Comparison of ENCODE assay signal across 8 cellular contexts in genomic region chr19:44304659-44305193, GRCh38. TPM values are rescaled to one million over a fixed set of nuclear protein-coding genes. Genes with fewer than 3 reads are reported as not detected.
A peak's percentile ranks its signal among the peaks of the same experiment; 100 is the strongest.
DNase-seq lines count a peak whose midpoint lies in the region; ATAC-seq, FAIRE-seq and TF ChIP-seq lines count a peak whose summit lies in the region.

TSS of gene ZNF235 (minus strand) at chr19:44305025. CDS start at chr19:44303404, 1,621 bp downstream.

- H2AFZ ChIP-seq in smooth muscle cell (ENCODE audit: low read depth), result peak within 1 kb of the TSS; percentile 71

- peak; percentile 85 for ATAC-seq in GM18858 (IDR thresholded peaks at IDR 0.05; ENCODE audit: unreplicated experiment)
- peak; percentile 94 for ATAC-seq in HG03095 (IDR thresholded peaks at IDR 0.05; ENCODE audit: unreplicated experiment)

- no peaks in the 10 kb centered on the region for H3K27me3 ChIP-seq in smooth muscle cell (ENCODE audit: low read depth)

- peak; percentile 97 for FAIRE-seq in A204.1 (lab: Jason Lieb, UNC)

- peaks cover 18 to 28% (median 24%) of the 10 kb centered on the region in 3 donors for H3K36me3 Mint-ChIP-seq in immature natural killer cell

- peak within 1 kb of the TSS; percentile 84 for H3K4me2 ChIP-seq in smooth muscle cell

- no peaks in the 10 kb centered on the region for H3K79me2 ChIP-seq in smooth muscle cell (ENCODE audit: low read depth)

- peaks cover 0 to 5% (median 1%) of the 10 kb centered on the region in 3 donors for H3K27me3 Mint-ChIP-seq in immature natural killer cell (ENCODE audit: low read depth in 3 of 3)

- H3K27ac ChIP-seq in smooth muscle cell (ENCODE audit: low read depth), result peak within 1 kb of the TSS; percentile 74

- under 1% methylated on average over 30 of the region's 31 CpGs for WGBS in smooth muscle cell (ENCODE audit: low lambda C conversion rate)

- peaks cover 5% of the 10 kb centered on the region for H3F3A ChIP-seq in smooth muscle cell (ENCODE audit: low read depth)

- H3K9me3 ChIP-seq in smooth muscle cell (replicated peaks; ENCODE audit: low read depth), result no peaks in the 10 kb centered on the region

- no peaks in the 10 kb centered on the region for H3K36me3 ChIP-seq in smooth muscle cell (ENCODE audit: low read depth)

- no peaks in the 10 kb centered on the region for H4K20me1 ChIP-seq in smooth muscle cell (ENCODE audit: low read depth)

- H3K4me3 ChIP-seq in WI38 (ENCODE audit: low read depth, low read length) (peak within 1 kb of the TSS; percentile 89), smooth muscle cell (peak within 1 kb of the TSS; percentile 61)

- peak within 1 kb of the TSS; percentile 41 for H3K9ac ChIP-seq in smooth muscle cell (ENCODE audit: low read depth)

- peak within 1 kb of the TSS; percentile 72 to 85 (median 85) for H3K27ac Mint-ChIP-seq in immature natural killer cell

- peaks cover 25 to 29% of the 10 kb centered on the region in 2 donors for H3K4me1 Mint-ChIP-seq in immature natural killer cell

- H3K4me1 ChIP-seq in smooth muscle cell (ENCODE audit: low read depth), result peaks cover 9% of the 10 kb centered on the region

- peaks cover 0 to 9% (median 2%) of the 10 kb centered on the region in 6 donors for H3K9me3 Mint-ChIP-seq in immature natural killer cell

- TF ChIP-seq CTCF in WI38 (IDR thresholded peaks at IDR 0.05; ENCODE audit: low read depth, low read length), result no peak
- no peak for TF ChIP-seq CTCF in smooth muscle cell (IDR thresholded peaks at IDR 0.05; ENCODE audit: borderline replicate concordance, insufficient read depth, poor library complexity, severe bottlenecking)

- peak within 1 kb of the TSS; percentile 93 to 96 (median 95) for H3K4me3 Mint-ChIP-seq in immature natural killer cell

- peak; percentile 82 for DNase-seq in NCI-H2171 (lab: John Stamatoyannopoulos, UW)
- peak; percentile 61 for DNase-seq in central memory CD4-positive, alpha-beta T cell
- peak; percentile 58 to 76 (median 70) for DNase-seq in immature natural killer cell
- DNase-seq in smooth muscle cell (lab: John Stamatoyannopoulos, UW; ENCODE audit: unreplicated experiment), result peak; percentile 52

RNA-seq across cellular contexts. Expression of gene ZNF235, which starts in this region (rescaled TPM):
- polyA plus RNA-seq in immature natural killer cell, result 1 to 10 TPM; 1.3 to 1.8 (median 1.6) TPM
- 0.85 and 5.5 TPM in 2 replicates for total RNA-seq in smooth muscle cell
- polyA plus RNA-seq in smooth muscle cell, result 1.3 and 1.5 TPM in 2 replicates

Comparison
In these comparisons a context has a peak if more than half of its experiments do, and no peak if none do; other contexts are left out.
1. Peak in every context shown above with its lines: DNase-seq, ATAC-seq, H3K4me3 ChIP-seq and H3K27ac ChIP-seq.